ENCODE assay signal across 24 cellular contexts in genomic region chr10:100130786-100131185, GRCh38. TPM values are rescaled to one million over a fixed set of nuclear protein-coding genes. Genes with fewer than 3 reads are reported as not detected.
"Had no signal": no experiment of that assay in that cellular context is flagged by ENCODE, and none has a peak within 500 bp of the region (broad histone marks: within the 10 kb centered on the region; RNA-seq: fewer than 3 reads in every experiment).

No MANE protein-coding gene starts in this region.

- DNase-seq: activated CD4-positive, alpha-beta memory T cell treated with anti-CD3 and anti-CD28 coated beads for 36 hours; activated CD4-positive, alpha-beta T cell treated with anti-CD3 and anti-CD28 coated beads, Interleukin-2, amount 10 ng/mL, durations not matched to agents 7 days and 5 days; activated CD4-positive, CD25-positive, alpha-beta regulatory T cell treated with anti-CD3 and anti-CD28 coated beads, Interleukin-2, amount 50 U/mL, for 72 hours; activated CD8-positive, alpha-beta memory T cell treated with anti-CD3 and anti-CD28 coated beads for 24 hours; activated gamma-delta T cell; activated naive CD4-positive, alpha-beta T cell treated with anti-CD3 and anti-CD28 coated beads, Interleukin-2, amount 10 ng/mL, durations not matched to agents 7 days and 5 days; activated naive CD8-positive, alpha-beta T cell treated with anti-CD3 and anti-CD28 coated beads for 36 hours; activated T-cell treated with anti-CD3 and anti-CD28 coated beads, Interleukin-2, amount 50 U/mL, for 4 hours; brain microvascular endothelial cell; Kasumi-1; KBM-7; NCI-H1048; NCI-H146; NCI-H1930; NCI-H2171; NCI-H2227 treated with DMSO at 0.1 percent for 48 hours; NCI-H446 treated with DMSO at 0.1 percent for 48 hours; NCI-H524 treated with DMSO at 0.1 percent for 48 hours; NCI-H748 treated with DMSO at 0.1 percent for 48 hours; Peyer's patch; SHP77 had no signal

- H3K4me3 ChIP-seq: Peyer's patch had no signal

- H3K27me3 ChIP-seq: brain microvascular endothelial cell, Peyer's patch had no signal

- H3K4me1 ChIP-seq: Peyer's patch had no signal

- H3K36me3 ChIP-seq: brain microvascular endothelial cell, Peyer's patch had no signal

- H3K27ac ChIP-seq: brain microvascular endothelial cell, Peyer's patch had no signal

RNA-seq across cellular contexts. Expression of gene CPN1, which starts 49.1 kb away (rescaled TPM):
- total RNA-seq: activated CD4-positive, alpha-beta memory T cell treated with anti-CD3 and anti-CD28 coated beads for 36 hours; activated CD4-positive, alpha-beta T cell treated with anti-CD3 and anti-CD28 coated beads, Interleukin-2, amount 10 ng/mL, durations not matched to agents 7 days and 5 days; activated naive CD8-positive, alpha-beta T cell treated with anti-CD3 and anti-CD28 coated beads for 36 hours; activated T-cell treated with anti-CD3 and anti-CD28 coated beads, Interleukin-2, amount 50 U/mL, for 4 hours; cardiac septum; M059J; Peyer's patch had no signal
- polyA plus RNA-seq: adipose tissue had no signal
